In the genomic region with DNA sequence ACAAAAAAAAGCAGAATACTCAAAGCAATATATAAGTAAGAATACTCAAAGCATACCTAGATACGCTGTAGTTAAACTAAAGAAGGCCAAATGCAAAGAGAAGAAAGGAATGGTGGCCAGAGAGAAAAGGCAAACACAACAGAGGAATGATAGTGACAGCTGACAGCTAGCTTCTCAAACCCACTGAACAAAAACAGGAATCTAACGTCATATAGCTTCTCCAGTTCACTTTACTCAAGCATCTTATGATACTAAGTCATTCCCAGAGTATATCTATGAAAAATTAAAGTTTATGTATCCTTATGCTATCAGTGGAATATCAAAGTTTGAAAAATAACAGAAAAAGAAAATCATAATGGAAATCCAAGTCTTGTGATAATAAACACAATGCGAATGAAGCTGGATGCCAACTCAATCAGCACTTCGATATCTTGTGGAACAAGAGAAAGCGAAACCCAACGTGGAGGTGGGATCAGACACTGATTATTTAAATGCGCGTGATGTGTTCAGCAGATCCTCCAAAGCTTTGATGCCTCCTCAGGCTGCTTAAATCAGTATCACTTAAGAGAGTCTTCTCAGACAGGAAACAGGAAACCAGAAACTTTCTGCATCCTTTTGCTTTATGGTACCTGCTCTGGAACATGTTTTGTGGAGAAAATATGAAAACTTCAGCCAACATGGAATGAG, we compare ENCODE assay signal across 9 cellular contexts.
A peak's percentile ranks its signal among the peaks of the same experiment; 100 is the strongest.
DNase-seq lines count a peak whose midpoint lies in the region; ATAC-seq and TF ChIP-seq lines count a peak whose summit lies in the region.
"Had no signal": no experiment of that assay in that cellular context is flagged by ENCODE, and none has a peak within 500 bp of the region (broad histone marks: within the 10 kb centered on the region; RNA-seq: fewer than 3 reads in every experiment).

No MANE protein-coding gene starts in this region.

- TF ChIP-seq CTCF in GM06990 (IDR thresholded peaks at IDR 0.05; ENCODE audit: insufficient read depth, low read length, poor library complexity, severe bottlenecking) = no peak

- peak overlapping the region; percentile 41 for H3K4me3 ChIP-seq in GM06990 (replicated peaks; ENCODE audit: low read depth, low read length)
- H3K4me3 ChIP-seq: SK-N-MC had no signal

- H3K27me3 ChIP-seq in GM06990 (replicated peaks; ENCODE audit: control insufficient read depth, insufficient read depth, low read length) = no peaks in the 10 kb centered on the region

- H3K36me3 ChIP-seq in GM06990 (ENCODE audit: control insufficient read depth, insufficient read depth, low read length) = peaks cover 4% of the 10 kb centered on the region

- DNase-seq in GM06990 (ENCODE audit: extremely low read depth, insufficient read length) (peak; percentile 73), COR-L47 (lab: John Stamatoyannopoulos, UW) (no peak), DMS79 (lab: John Stamatoyannopoulos, UW) (no peak), hypothalamus (lab: John Stamatoyannopoulos, UW) (no peak), mucosa of gallbladder (ENCODE audit: low spot score) (no peak)
- DNase-seq in effector CD8-positive, alpha-beta T cell (lab: John Stamatoyannopoulos, UW) = peak; percentile 47

- peak; percentile 38 for ATAC-seq in GM21576 (IDR thresholded peaks at IDR 0.05; ENCODE audit: unreplicated experiment)
- peak; percentile 89 to 90 for ATAC-seq in activated CD4-positive, CD25-positive, alpha-beta regulatory T cell treated with anti-CD3 and anti-CD28 coated beads, Interleukin-2, amount 50 U/mL, for 24 hours

Comparison
In these comparisons a context has a peak if more than half of its experiments do, and no peak if none do; other contexts are left out.
1. DNase-seq: peak in GM06990 (single experiment) and effector CD8-positive, alpha-beta T cell (single experiment); none in COR-L47 (single experiment), DMS79 (single experiment), hypothalamus (0 of 51) and mucosa of gallbladder (single experiment).